In genomic region chr1:90707363-90707710, GRCh38 we compare ENCODE assay signal across 9 cellular contexts. TPM values are rescaled to one million over a fixed set of nuclear protein-coding genes. Genes with fewer than 3 reads are reported as not detected.
DNase-seq lines count a peak whose midpoint lies in the region; ATAC-seq and TF ChIP-seq lines count a peak whose summit lies in the region.
"Had no signal": no experiment of that assay in that cellular context is flagged by ENCODE, and none has a peak within 500 bp of the region (broad histone marks: within the 10 kb centered on the region; RNA-seq: fewer than 3 reads in every experiment).

No MANE protein-coding gene starts in this region.

- no peak overlapping the region for H3K9ac ChIP-seq in Loucy (ENCODE audit: low read depth, low read length, poor library complexity, severe bottlenecking)

- peaks cover 79 to 96% (median 80%) of the 10 kb centered on the region in 3 donors for H3K27me3 Mint-ChIP-seq in naive B cell

- TF ChIP-seq CTCF in Loucy (conservative IDR thresholded peaks at IDR 0.05; ENCODE audit: low read length) (no peak), coronary artery (IDR thresholded peaks at IDR 0.05) (no peak)

- peak in 1 of 2 donors; percentile 23 for ATAC-seq in naive B cell (ENCODE audit: low read depth in 2 of 2)
- ATAC-seq in GM18519 (IDR thresholded peaks at IDR 0.05; ENCODE audit: low FRiP score, unreplicated experiment) = no peak

- H3K4me2 ChIP-seq in Loucy (ENCODE audit: low read depth, low read length, poor library complexity, severe bottlenecking) = peak overlapping the region; percentile 69

- peak overlapping the region in 1 of 6 donors; percentile 49 for H3K27ac Mint-ChIP-seq in naive B cell

- H3K9me3 Mint-ChIP-seq in naive B cell = peaks cover 0 to 15% (median 4%) of the 10 kb centered on the region in 7 donors

- H3K79me2 ChIP-seq in Loucy (ENCODE audit: insufficient read depth, low read length) = no peaks in the 10 kb centered on the region

- peak overlapping the region; percentile 78 for H2AFZ ChIP-seq in Loucy (ENCODE audit: low read length)

- H3K9me2 ChIP-seq in Loucy (replicated peaks; ENCODE audit: low read depth, low read length) = no peaks in the 10 kb centered on the region

- H3K4me3 Mint-ChIP-seq in naive B cell = peak overlapping the region in 7 of 8 donors; percentile 16 to 62 (median 57)

- peaks cover 6 to 21% (median 9%) of the 10 kb centered on the region in 3 donors for H3K4me1 Mint-ChIP-seq in naive B cell

- peaks cover 12% of the 10 kb centered on the region for H3K27me3 ChIP-seq in Loucy (ENCODE audit: insufficient read depth, low read length, poor library complexity, severe bottlenecking)

- H3F3A ChIP-seq in Loucy (ENCODE audit: low read depth) = no peaks in the 10 kb centered on the region

- H3K36me3 Mint-ChIP-seq in naive B cell = peaks cover 0 to 4% of the 10 kb centered on the region in 2 donors

- H3K9me3 ChIP-seq in Loucy (ENCODE audit: insufficient read depth, low read depth, low read length) = no peaks in the 10 kb centered on the region
- H3K9me3 ChIP-seq: SJSA1 had no signal

- no peaks in the 10 kb centered on the region for H3K36me3 ChIP-seq in Loucy (ENCODE audit: insufficient read depth, low read length)
- H3K36me3 ChIP-seq: SJSA1 had no signal

- no peaks in the 10 kb centered on the region for H3K4me1 ChIP-seq in Loucy (ENCODE audit: insufficient read depth, low read length, poor library complexity, severe bottlenecking)
- H3K4me1 ChIP-seq: SJSA1 had no signal

- H3K27ac ChIP-seq in coronary artery = no peak overlapping the region
- H3K27ac ChIP-seq: SJSA1 had no signal

- H4K20me1 ChIP-seq in Loucy (ENCODE audit: insufficient read depth, low read length, poor library complexity, severe bottlenecking) = no peaks in the 10 kb centered on the region

- DNase-seq in COLO668 (lab: John Stamatoyannopoulos, UW; ENCODE audit: unreplicated experiment) = peak; percentile 43
- no peak for DNase-seq in coronary artery (ENCODE audit: low spot score)
- DNase-seq in naive B cell = no peak
- DNase-seq in NCI-H2107 (lab: John Stamatoyannopoulos, UW) = no peak
- no peak for DNase-seq in activated CD8-positive, alpha-beta memory T cell treated with anti-CD3 and anti-CD28 coated beads, Interleukin-2, amount 50 U/mL, for 48 hours
- DNase-seq in hepatic stellate cell (ENCODE audit: low spot score) = no peak

- peak overlapping the region; percentile 66 for H3K4me3 ChIP-seq in Loucy (ENCODE audit: low read length, poor library complexity, severe bottlenecking)
- H3K4me3 ChIP-seq in coronary artery = peak overlapping the region; percentile 63
- H3K4me3 ChIP-seq: SJSA1 had no signal

RNA-seq across cellular contexts. Expression of gene BARHL2, which starts 9.8 kb away (rescaled TPM):
- not detected for polyA plus RNA-seq in naive B cell (ENCODE audit: low read depth in 6 of 6)
